Comparison of ENCODE assay signal across 1 cellular context in genomic region chr2:230330725-230331124, GRCh38.
TF ChIP-seq lines count a peak whose summit lies in the region.

No MANE protein-coding gene starts in this region.

TF ChIP-seq in K562, 482 proteins besides CTCF, POLR2A, EP300 and RAD21 (continued from another document):
- TF ChIP-seq TEAD4 (IDR thresholded peaks at IDR 0.05; ENCODE audit: low read length) (peak; percentile 38; the same call in 1 of the 2 replicates), TEAD4 (CRISPR knock-in tag; IDR thresholded peaks at IDR 0.05; ENCODE audit: borderline replicate concordance) (no peak), MYC (IDR thresholded peaks at IDR 0.05; ENCODE audit: low read depth, low read length) (peak; percentile 44; the same call in 1 of the 2 replicates), MYC (CRISPR knock-in tag; IDR thresholded peaks at IDR 0.05; ENCODE audit: borderline replicate concordance, low read depth) (no peak), CEBPG (CRISPR knock-in tag; IDR thresholded peaks at IDR 0.05) (peak; percentile 37; the same call in 1 of the 2 replicates), CEBPG (tag; conservative IDR thresholded peaks at IDR 0.05 in 1 of 2, IDR thresholded peaks at IDR 0.05 in 1 of 2) (peak; percentile 57 to 80), NBN (IDR thresholded peaks at IDR 0.05; ENCODE audit: low read depth) (no peak), NCOA6 (IDR thresholded peaks at IDR 0.05) (no peak), ZNF175 (CRISPR knock-in tag; IDR thresholded peaks at IDR 0.05; ENCODE audit: low read depth) (no peak), ZNF23 (CRISPR knock-in tag; IDR thresholded peaks at IDR 0.05) (no peak), FOSL1 (tag; conservative IDR thresholded peaks at IDR 0.05) (peak; percentile 87), SRF (CRISPR knock-in tag; IDR thresholded peaks at IDR 0.05) (no peak), KLF1 (tag; IDR thresholded peaks at IDR 0.05) (no peak)
- TF ChIP-seq, protein P1, sequence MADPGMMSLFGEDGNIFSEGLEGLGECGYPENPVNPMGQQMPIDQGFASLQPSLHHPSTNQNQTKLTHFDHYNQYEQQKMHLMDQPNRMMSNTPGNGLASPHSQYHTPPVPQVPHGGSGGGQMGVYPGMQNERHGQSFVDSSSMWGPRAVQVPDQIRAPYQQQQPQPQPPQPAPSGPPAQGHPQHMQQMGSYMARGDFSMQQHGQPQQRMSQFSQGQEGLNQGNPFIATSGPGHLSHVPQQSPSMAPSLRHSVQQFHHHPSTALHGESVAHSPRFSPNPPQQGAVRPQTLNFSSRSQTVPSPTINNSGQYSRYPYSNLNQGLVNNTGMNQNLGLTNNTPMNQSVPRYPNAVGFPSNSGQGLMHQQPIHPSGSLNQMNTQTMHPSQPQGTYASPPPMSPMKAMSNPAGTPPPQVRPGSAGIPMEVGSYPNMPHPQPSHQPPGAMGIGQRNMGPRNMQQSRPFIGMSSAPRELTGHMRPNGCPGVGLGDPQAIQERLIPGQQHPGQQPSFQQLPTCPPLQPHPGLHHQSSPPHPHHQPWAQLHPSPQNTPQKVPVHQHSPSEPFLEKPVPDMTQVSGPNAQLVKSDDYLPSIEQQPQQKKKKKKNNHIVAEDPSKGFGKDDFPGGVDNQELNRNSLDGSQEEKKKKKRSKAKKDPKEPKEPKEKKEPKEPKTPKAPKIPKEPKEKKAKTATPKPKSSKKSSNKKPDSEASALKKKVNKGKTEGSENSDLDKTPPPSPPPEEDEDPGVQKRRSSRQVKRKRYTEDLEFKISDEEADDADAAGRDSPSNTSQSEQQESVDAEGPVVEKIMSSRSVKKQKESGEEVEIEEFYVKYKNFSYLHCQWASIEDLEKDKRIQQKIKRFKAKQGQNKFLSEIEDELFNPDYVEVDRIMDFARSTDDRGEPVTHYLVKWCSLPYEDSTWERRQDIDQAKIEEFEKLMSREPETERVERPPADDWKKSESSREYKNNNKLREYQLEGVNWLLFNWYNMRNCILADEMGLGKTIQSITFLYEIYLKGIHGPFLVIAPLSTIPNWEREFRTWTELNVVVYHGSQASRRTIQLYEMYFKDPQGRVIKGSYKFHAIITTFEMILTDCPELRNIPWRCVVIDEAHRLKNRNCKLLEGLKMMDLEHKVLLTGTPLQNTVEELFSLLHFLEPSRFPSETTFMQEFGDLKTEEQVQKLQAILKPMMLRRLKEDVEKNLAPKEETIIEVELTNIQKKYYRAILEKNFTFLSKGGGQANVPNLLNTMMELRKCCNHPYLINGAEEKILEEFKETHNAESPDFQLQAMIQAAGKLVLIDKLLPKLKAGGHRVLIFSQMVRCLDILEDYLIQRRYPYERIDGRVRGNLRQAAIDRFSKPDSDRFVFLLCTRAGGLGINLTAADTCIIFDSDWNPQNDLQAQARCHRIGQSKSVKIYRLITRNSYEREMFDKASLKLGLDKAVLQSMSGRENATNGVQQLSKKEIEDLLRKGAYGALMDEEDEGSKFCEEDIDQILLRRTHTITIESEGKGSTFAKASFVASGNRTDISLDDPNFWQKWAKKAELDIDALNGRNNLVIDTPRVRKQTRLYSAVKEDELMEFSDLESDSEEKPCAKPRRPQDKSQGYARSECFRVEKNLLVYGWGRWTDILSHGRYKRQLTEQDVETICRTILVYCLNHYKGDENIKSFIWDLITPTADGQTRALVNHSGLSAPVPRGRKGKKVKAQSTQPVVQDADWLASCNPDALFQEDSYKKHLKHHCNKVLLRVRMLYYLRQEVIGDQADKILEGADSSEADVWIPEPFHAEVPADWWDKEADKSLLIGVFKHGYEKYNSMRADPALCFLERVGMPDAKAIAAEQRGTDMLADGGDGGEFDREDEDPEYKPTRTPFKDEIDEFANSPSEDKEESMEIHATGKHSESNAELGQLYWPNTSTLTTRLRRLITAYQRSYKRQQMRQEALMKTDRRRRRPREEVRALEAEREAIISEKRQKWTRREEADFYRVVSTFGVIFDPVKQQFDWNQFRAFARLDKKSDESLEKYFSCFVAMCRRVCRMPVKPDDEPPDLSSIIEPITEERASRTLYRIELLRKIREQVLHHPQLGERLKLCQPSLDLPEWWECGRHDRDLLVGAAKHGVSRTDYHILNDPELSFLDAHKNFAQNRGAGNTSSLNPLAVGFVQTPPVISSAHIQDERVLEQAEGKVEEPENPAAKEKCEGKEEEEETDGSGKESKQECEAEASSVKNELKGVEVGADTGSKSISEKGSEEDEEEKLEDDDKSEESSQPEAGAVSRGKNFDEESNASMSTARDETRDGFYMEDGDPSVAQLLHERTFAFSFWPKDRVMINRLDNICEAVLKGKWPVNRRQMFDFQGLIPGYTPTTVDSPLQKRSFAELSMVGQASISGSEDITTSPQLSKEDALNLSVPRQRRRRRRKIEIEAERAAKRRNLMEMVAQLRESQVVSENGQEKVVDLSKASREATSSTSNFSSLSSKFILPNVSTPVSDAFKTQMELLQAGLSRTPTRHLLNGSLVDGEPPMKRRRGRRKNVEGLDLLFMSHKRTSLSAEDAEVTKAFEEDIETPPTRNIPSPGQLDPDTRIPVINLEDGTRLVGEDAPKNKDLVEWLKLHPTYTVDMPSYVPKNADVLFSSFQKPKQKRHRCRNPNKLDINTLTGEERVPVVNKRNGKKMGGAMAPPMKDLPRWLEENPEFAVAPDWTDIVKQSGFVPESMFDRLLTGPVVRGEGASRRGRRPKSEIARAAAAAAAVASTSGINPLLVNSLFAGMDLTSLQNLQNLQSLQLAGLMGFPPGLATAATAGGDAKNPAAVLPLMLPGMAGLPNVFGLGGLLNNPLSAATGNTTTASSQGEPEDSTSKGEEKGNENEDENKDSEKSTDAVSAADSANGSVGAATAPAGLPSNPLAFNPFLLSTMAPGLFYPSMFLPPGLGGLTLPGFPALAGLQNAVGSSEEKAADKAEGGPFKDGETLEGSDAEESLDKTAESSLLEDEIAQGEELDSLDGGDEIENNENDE (IDR thresholded peaks at IDR 0.05; ENCODE audit: low read depth, low read length): no peak
- TF ChIP-seq, protein P2, sequence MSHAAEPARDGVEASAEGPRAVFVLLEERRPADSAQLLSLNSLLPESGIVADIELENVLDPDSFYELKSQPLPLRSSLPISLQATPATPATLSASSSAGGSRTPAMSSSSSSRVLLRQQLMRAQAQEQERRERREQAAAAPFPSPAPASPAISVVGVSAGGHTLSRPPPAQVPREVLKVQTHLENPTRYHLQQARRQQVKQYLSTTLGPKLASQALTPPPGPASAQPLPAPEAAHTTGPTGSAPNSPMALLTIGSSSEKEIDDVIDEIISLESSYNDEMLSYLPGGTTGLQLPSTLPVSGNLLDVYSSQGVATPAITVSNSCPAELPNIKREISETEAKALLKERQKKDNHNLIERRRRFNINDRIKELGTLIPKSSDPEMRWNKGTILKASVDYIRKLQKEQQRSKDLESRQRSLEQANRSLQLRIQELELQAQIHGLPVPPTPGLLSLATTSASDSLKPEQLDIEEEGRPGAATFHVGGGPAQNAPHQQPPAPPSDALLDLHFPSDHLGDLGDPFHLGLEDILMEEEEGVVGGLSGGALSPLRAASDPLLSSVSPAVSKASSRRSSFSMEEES (CRISPR knock-in tag; IDR thresholded peaks at IDR 0.05): no peak
